Comparison of ENCODE assay signal across 8 cellular contexts in genomic region chrX:12974217-12974796, GRCh38. TPM values are rescaled to one million over a fixed set of nuclear protein-coding genes. Genes with fewer than 3 reads are reported as not detected.
A peak's percentile ranks its signal among the peaks of the same experiment; 100 is the strongest.
DNase-seq lines count a peak whose midpoint lies in the region; ATAC-seq and TF ChIP-seq lines count a peak whose summit lies in the region.

No MANE protein-coding gene starts in this region.

- peak overlapping the region; percentile 87 for H3K4me3 ChIP-seq in BJ (ENCODE audit: low read depth, low read length)
- H3K4me3 ChIP-seq in cardiac fibroblast (replicated peaks in 1 of 2; ENCODE audit: low read depth in 2 of 2, low read length in 2 of 2): peak overlapping the region; percentile 73 to 75
- H3K4me3 ChIP-seq in spleen: peak overlapping the region; percentile 64 to 89 (median 74)

- POLR2A ChIA-PET in BJ (lab: Charles Lee): interaction anchor here (0.6 kb wide), 2 partner anchors 28 to 74 kb away, joined by 3 to 10 read pairs; no protein-coding TSS in a partner anchor

- WGBS in spleen, 5 donors: 0 to 23% (median 1%) methylated on average over 13 to 14 of the region's 14 CpGs

- peaks cover 11 to 59% (median 44%) of the 10 kb centered on the region in 6 donors for H3K4me1 ChIP-seq in spleen

- H3K27ac ChIP-seq in spleen: peak overlapping the region; percentile 75 to 98 (median 97)

- H3K9me3 ChIP-seq in spleen: peaks cover 0 to 13% (median 0%) of the 10 kb centered on the region in 8 donors

- no peaks in the 10 kb centered on the region; the same call in 1 of the 2 replicates for H3K36me3 ChIP-seq in BJ (ENCODE audit: control insufficient read depth, insufficient read depth, low read length)
- H3K36me3 ChIP-seq in spleen: peaks cover 0 to 24% (median 0%) of the 10 kb centered on the region in 6 donors

- peak; percentile 0 for ATAC-seq in HG03025 (IDR thresholded peaks at IDR 0.05; ENCODE audit: low FRiP score, unreplicated experiment)

- H3K27me3 ChIP-seq in BJ (ENCODE audit: control insufficient read depth, insufficient read depth, low read length) (no peaks in the 10 kb centered on the region), spleen (replicated peaks in 1 of 7) (peaks cover 0 to 15% (median 0%) of the 10 kb centered on the region in 7 donors)

- CTCF ChIA-PET in BJ (lab: Yijun Ruan, JAX): interaction anchor here (1.3 kb wide), 1 partner anchor 514 kb away, joined by 7 read pairs; no protein-coding TSS in a partner anchor

- TF ChIP-seq CTCF in BJ (IDR thresholded peaks at IDR 0.05; ENCODE audit: insufficient read depth, low read depth, low read length): no peak
- no peak for TF ChIP-seq CTCF in cardiac fibroblast (IDR thresholded peaks at IDR 0.05; ENCODE audit: low read depth, low read length)
- no peak for TF ChIP-seq CTCF in spleen (IDR thresholded peaks at IDR 0.05 in 8 of 11, conservative IDR thresholded peaks at IDR 0.05 in 3 of 11)

- DNase-seq in BJ (ENCODE audit: low read depth) (no peak), SW480 (ENCODE audit: low spot score) (peak; percentile 91), cardiac fibroblast (ENCODE audit: low read depth in 2 of 2) (peak; percentile 70 to 83), inferior parietal cortex (ENCODE audit: extremely low spot score) (peak; percentile 37), spleen (peak; percentile 90), NCI-H1694 (lab: John Stamatoyannopoulos, UW) (no peak), NCI-H774 (lab: John Stamatoyannopoulos, UW) (no peak)

- TF ChIP-seq POLR2A in spleen (IDR thresholded peaks at IDR 0.05): no peak

- intact Hi-C loops in spleen (cut with DNase I; ENCODE audit: low total_unique reads): no loop called here

RNA-seq across cellular contexts. Expression of gene TMSB4X, which starts 0.6 kb away (rescaled TPM):
- polyA plus RNA-seq in BJ (2011; rRNA removed): 2,469 and 4,277 TPM in 2 replicates
- polyA minus RNA-seq in BJ (2011; rRNA and poly(A)+ RNA removed): 611 and 889 TPM in 2 replicates
- total RNA-seq in spleen: over 10,000 TPM in 3 of 7 donors, 1,000 to 10,000 TPM in 4; 6,343 to 12,135 (median 6,919) TPM
- over 10,000 TPM; 14,844 to 19,174 (median 17,521) TPM for polyA plus RNA-seq in spleen

Comparison
In these comparisons a context has a peak if more than half of its experiments do, and no peak if none do; other contexts are left out.
1. DNase-seq: peak in SW480 (single experiment), cardiac fibroblast (2 of 2), inferior parietal cortex (single experiment) and spleen (single experiment); none in BJ (single experiment), NCI-H1694 (single experiment) and NCI-H774 (single experiment).
2. Peak in every context shown above with its lines, with median percentiles within 50 percentile points of each other: H3K4me3 ChIP-seq.